ENCODE assay signal across 8 cellular contexts in genomic region chr19:37468961-37469777, GRCh38.
A peak's percentile ranks its signal among the peaks of the same experiment; 100 is the strongest.
DNase-seq lines count a peak whose midpoint lies in the region; ATAC-seq and TF ChIP-seq lines count a peak whose summit lies in the region.

Gene ZNF570 (plus strand): TSS chr19:37469356. CDS start chr19:37470355, 999 bp downstream.

- peaks cover 5% of the 10 kb centered on the region for H3K4me1 ChIP-seq in effector memory CD4-positive, alpha-beta T cell (ENCODE audit: control insufficient read depth, insufficient read depth, low read length, poor library complexity, severe bottlenecking)

- DNase-seq in AG09309 (ENCODE audit: low read depth), result peak; percentile 51
- DNase-seq in NCI-H774 (lab: John Stamatoyannopoulos, UW), result peak; percentile 80
- DNase-seq in activated CD8-positive, alpha-beta memory T cell treated with anti-CD3 and anti-CD28 coated beads for 24 hours, result peak; percentile 94
- peak; percentile 68 to 77 (median 75) for DNase-seq in effector memory CD4-positive, alpha-beta T cell
- peak; percentile 87 to 88 for DNase-seq in memory B cell (ENCODE audit: low spot score in 2 of 2)
- peak; percentile 64 to 81 (median 77) for DNase-seq in stimulated activated CD4-positive, alpha-beta T cell treated with anti-CD3 and anti-CD28 coated beads, TNF-alpha, amount 100 ng/mL, for 48 hours (ENCODE audit: low read depth in 3 of 3)

- peaks cover 7% of the 10 kb centered on the region for H3K9me3 Mint-ChIP-seq in memory B cell

- ATAC-seq in GM19025 (IDR thresholded peaks at IDR 0.05; ENCODE audit: low read depth, unreplicated experiment) (peak; percentile 51), HG03432 (IDR thresholded peaks at IDR 0.05; ENCODE audit: unreplicated experiment) (peak; percentile 62), memory B cell (ENCODE audit: low read depth) (peak; percentile 68)

- peak within 1 kb of the TSS; percentile 93 for H3K4me3 Mint-ChIP-seq in memory B cell

- H3K36me3 ChIP-seq in effector memory CD4-positive, alpha-beta T cell (ENCODE audit: control insufficient read depth, insufficient read depth, low read length), result peaks cover 14% of the 10 kb centered on the region

- H3K27ac Mint-ChIP-seq in memory B cell, result peak within 1 kb of the TSS; percentile 93

- peak within 1 kb of the TSS; percentile 97 for H3K4me3 ChIP-seq in AG09309 (ENCODE audit: control insufficient read depth, low read depth, low read length)
- H3K4me3 ChIP-seq in effector memory CD4-positive, alpha-beta T cell (ENCODE audit: insufficient read depth, low read depth, low read length, poor library complexity, severe bottlenecking), result peak within 1 kb of the TSS; percentile 65

- peaks cover 14% of the 10 kb centered on the region for H3K36me3 Mint-ChIP-seq in memory B cell

- no peak for TF ChIP-seq CTCF in AG09309 (IDR thresholded peaks at IDR 0.05; ENCODE audit: control insufficient read depth, insufficient read depth, low read depth, low read length, missing control alignments)

- no peaks in the 10 kb centered on the region for H3K27me3 Mint-ChIP-seq in memory B cell

- H3K27ac ChIP-seq in effector memory CD4-positive, alpha-beta T cell (ENCODE audit: insufficient read depth, low read length, poor library complexity, severe bottlenecking), result peak within 1 kb of the TSS; percentile 89

- peaks cover 23% of the 10 kb centered on the region for H3K4me1 Mint-ChIP-seq in memory B cell

- no peaks in the 10 kb centered on the region for H3K27me3 ChIP-seq in effector memory CD4-positive, alpha-beta T cell (replicated peaks; ENCODE audit: control insufficient read depth, insufficient read depth, low read length, poor library complexity, severe bottlenecking)

- peaks cover 3% of the 10 kb centered on the region for H3K9me3 ChIP-seq in effector memory CD4-positive, alpha-beta T cell (ENCODE audit: control insufficient read depth, low read length)

Comparison
In these comparisons a context has a peak if more than half of its experiments do, and no peak if none do; other contexts are left out.
1. Peak in every context shown above with its lines: DNase-seq, ATAC-seq, H3K4me3 ChIP-seq and H3K27ac ChIP-seq.